8 cellular contexts compared by ENCODE assay signal in the genomic region with DNA sequence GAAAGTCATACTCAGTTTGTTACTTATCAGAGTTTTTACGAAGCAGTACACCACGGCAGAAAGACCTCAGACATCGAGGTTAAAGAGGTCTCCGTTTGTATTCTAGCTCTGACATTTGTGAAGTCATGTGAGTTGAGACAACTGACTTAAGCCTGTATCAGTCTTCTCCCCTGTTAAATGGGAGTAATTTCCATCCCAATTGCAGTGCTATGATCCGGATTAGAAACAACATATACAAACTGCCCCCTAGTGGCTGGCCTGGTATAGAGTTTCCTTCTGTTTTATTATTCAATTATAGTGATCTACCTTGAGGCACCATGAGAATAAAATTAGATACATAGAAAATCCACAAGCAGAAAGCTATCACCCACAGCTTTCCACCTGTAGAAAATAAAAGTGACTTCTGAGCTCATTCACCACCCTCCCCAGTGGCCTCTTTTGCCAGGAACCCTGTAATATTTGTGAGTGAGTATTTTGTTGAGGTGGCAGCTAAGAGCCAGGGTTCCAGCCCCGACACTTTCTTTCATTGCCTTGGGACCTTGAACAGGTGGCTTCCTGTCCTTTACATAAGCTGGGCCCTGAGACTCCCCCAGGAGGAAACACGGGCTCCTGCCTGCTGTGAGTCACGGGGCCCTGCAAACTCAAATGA.
DNase-seq lines count a peak whose midpoint lies in the region; ATAC-seq, FAIRE-seq and TF ChIP-seq lines count a peak whose summit lies in the region.

No MANE protein-coding gene starts in this region.

- CTCF ChIA-PET in A549 (lab: Yijun Ruan, JAX): interaction anchor here (0.8 to 1.6 kb wide), 6 partner anchors 21 to 940 kb away, joined by 3 to 10 read pairs (median 3); no protein-coding TSS in a partner anchor

- H3K36me3 ChIP-seq in Peyer's patch (no peaks in the 10 kb centered on the region), upper lobe of left lung (no peaks in the 10 kb centered on the region), esophagus squamous epithelium (no peaks in the 10 kb centered on the region)

- DNase-seq in A549 (ENCODE audit: low read depth in 1 of 2, low spot score in 1 of 2) (peak; percentile 21 to 32), GM12865 (ENCODE audit: low read depth) (peak; percentile 43), Peyer's patch (peak in 1 of 3 donors; percentile 61), glutamatergic neuron (no peak), upper lobe of left lung (no peak), esophagus squamous epithelium (lab: John Stamatoyannopoulos, UW) (no peak)

- H3K27ac Mint-ChIP-seq in glutamatergic neuron (ENCODE audit: unreplicated experiment): no peak overlapping the region

- TF ChIP-seq CTCF in A549 (IDR thresholded peaks at IDR 0.05) (peak; percentile 51), GM12865 (IDR thresholded peaks at IDR 0.05; ENCODE audit: insufficient read depth, low read depth, low read length, missing control alignments) (peak; percentile 60), Peyer's patch (IDR thresholded peaks at IDR 0.05) (peak; percentile 11 to 57 (median 48)), glutamatergic neuron (IDR thresholded peaks at IDR 0.05; ENCODE audit: partially characterized antibody, unreplicated experiment) (peak; percentile 83), upper lobe of left lung (IDR thresholded peaks at IDR 0.05) (peak; percentile 25 to 44 (median 30)), esophagus squamous epithelium (IDR thresholded peaks at IDR 0.05) (peak in 3 of 6 experiments; percentile 19 to 39 (median 32))

- intact Hi-C loops in esophagus squamous epithelium (cut with DNase I): no loop called here

- H3K27ac ChIP-seq in A549: no peak overlapping the region
- no peak overlapping the region for H3K27ac ChIP-seq in Peyer's patch
- H3K27ac ChIP-seq in upper lobe of left lung: no peak overlapping the region
- no peak overlapping the region for H3K27ac ChIP-seq in esophagus squamous epithelium

- H3K4me1 Mint-ChIP-seq in glutamatergic neuron (ENCODE audit: low read depth, unreplicated experiment): no peaks in the 10 kb centered on the region

- H3K36me3 Mint-ChIP-seq in glutamatergic neuron (ENCODE audit: unreplicated experiment): no peaks in the 10 kb centered on the region

- H3K4me2 ChIP-seq in A549: no peak overlapping the region

- H3K9me3 ChIP-seq in A549: no peaks in the 10 kb centered on the region; the same call in 2 of the 3 replicates
- no peaks in the 10 kb centered on the region for H3K9me3 ChIP-seq in Peyer's patch
- no peaks in the 10 kb centered on the region for H3K9me3 ChIP-seq in upper lobe of left lung
- no peaks in the 10 kb centered on the region for H3K9me3 ChIP-seq in esophagus squamous epithelium

- 9% methylated on average over 8 of the region's 8 CpGs for WGBS in A549 (ENCODE audit: missing lambda C conversion rate)
- 73 to 91% methylated on average over 7 to 8 of the region's 8 CpGs for WGBS in upper lobe of left lung, 2 donors
- WGBS in esophagus squamous epithelium, 2 donors: 62 to 85% methylated on average over 5 to 8 of the region's 8 CpGs

- H3K27me3 Mint-ChIP-seq in glutamatergic neuron (ENCODE audit: unreplicated experiment): peaks cover 1% of the 10 kb centered on the region

- POLR2A ChIA-PET in A549 (lab: Yijun Ruan, JAX): no interaction called here

- H3K4me3 ChIP-seq in A549 (no peak overlapping the region), GM12865 (ENCODE audit: low read depth, low read length) (no peak overlapping the region), Peyer's patch (no peak overlapping the region), upper lobe of left lung (no peak overlapping the region), esophagus squamous epithelium (no peak overlapping the region)

- ATAC-seq in A549 (peak in 1 of 2 experiments; percentile 58; a peak in 2 of 6 replicates), upper lobe of left lung (ENCODE audit: low FRiP score in 2 of 2) (no peak), GM19351 (IDR thresholded peaks at IDR 0.05; ENCODE audit: unreplicated experiment) (no peak), GM18870 (IDR thresholded peaks at IDR 0.05; ENCODE audit: unreplicated experiment) (no peak)

- no peak for FAIRE-seq in A549 (lab: Jason Lieb, UNC)

- no peaks in the 10 kb centered on the region for H3K4me1 ChIP-seq in A549
- H3K4me1 ChIP-seq in Peyer's patch: peaks cover 0 to 5% (median 0%) of the 10 kb centered on the region in 4 donors
- peaks cover 0 to 5% (median 1%) of the 10 kb centered on the region in 4 donors for H3K4me1 ChIP-seq in upper lobe of left lung
- H3K4me1 ChIP-seq in esophagus squamous epithelium: peaks cover 0 to 10% (median 9%) of the 10 kb centered on the region in 3 donors

- no peak for TF ChIP-seq POLR2A in A549 (IDR thresholded peaks at IDR 0.05; ENCODE audit: low read length)
- no peak for TF ChIP-seq POLR2A in Peyer's patch (IDR thresholded peaks at IDR 0.05)
- no peak for TF ChIP-seq POLR2A in upper lobe of left lung (IDR thresholded peaks at IDR 0.05)
- TF ChIP-seq POLR2A in esophagus squamous epithelium (IDR thresholded peaks at IDR 0.05): no peak

- H3K27me3 ChIP-seq in Peyer's patch (no peaks in the 10 kb centered on the region), upper lobe of left lung (no peaks in the 10 kb centered on the region), esophagus squamous epithelium (no peaks in the 10 kb centered on the region)

- no peak overlapping the region for H3K4me3 Mint-ChIP-seq in glutamatergic neuron (ENCODE audit: unreplicated experiment)

- TF ChIP-seq EP300 in A549 (IDR thresholded peaks at IDR 0.05) (no peak), upper lobe of left lung (IDR thresholded peaks at IDR 0.05) (no peak)

- peak; percentile 29 to 54; a peak in 4 of 5 replicates for TF ChIP-seq RAD21 in A549 (conservative IDR thresholded peaks at IDR 0.05 in 1 of 2, IDR thresholded peaks at IDR 0.05 in 1 of 2)

- peaks cover 2% of the 10 kb centered on the region for H3K9me3 Mint-ChIP-seq in glutamatergic neuron (ENCODE audit: unreplicated experiment)

TF ChIP-seq in A549, 52 proteins besides CTCF, POLR2A, EP300 and RAD21:
- TF ChIP-seq EHMT2 (IDR thresholded peaks at IDR 0.05; ENCODE audit: low read depth) (no peak), SMC3 (IDR thresholded peaks at IDR 0.05) (peak; percentile 43)

Comparison
In these comparisons a context has a peak if more than half of its experiments do, and no peak if none do; other contexts are left out.
1. DNase-seq: peak in A549 (2 of 2) and GM12865 (single experiment); none in glutamatergic neuron (single experiment), upper lobe of left lung (0 of 2) and esophagus squamous epithelium (single experiment).